ENCODE assay signal across 8 cellular contexts in genomic region chr22:43109921-43110443, GRCh38. TPM values are rescaled to one million over a fixed set of nuclear protein-coding genes. Genes with fewer than 3 reads are reported as not detected.
DNase-seq lines count a peak whose midpoint lies in the region; ATAC-seq and TF ChIP-seq lines count a peak whose summit lies in the region.

No MANE protein-coding gene starts in this region.

- H3K27me3 ChIP-seq in kidney epithelial cell (ENCODE audit: control insufficient read depth, insufficient read depth, low read length) (peaks cover 23% of the 10 kb centered on the region), thyroid gland (no peaks in the 10 kb centered on the region)

- 5 to 10% methylated on average over 19 to 20 of the region's 32 CpGs for WGBS in thyroid gland, 2 donors

- H3K4me3 ChIP-seq in kidney epithelial cell (ENCODE audit: low read depth, low read length) = peak overlapping the region; percentile 45
- peak overlapping the region in 2 of 3 donors; percentile 52 to 55 for H3K4me3 ChIP-seq in thyroid gland (replicated peaks in 1 of 3)

- H3K27me3 Mint-ChIP-seq in activated CD4-positive, alpha-beta T cell treated with anti-CD3 and anti-CD28 coated beads, Interleukin-2, amount 10 ng/mL, durations not matched to agents 24 days and 14 days = peaks cover 31% of the 10 kb centered on the region
- H3K27me3 Mint-ChIP-seq in activated T-helper 1 cell treated with anti-CD3 and anti-CD28 coated beads, Interleukin-12 subunit alpha, Interleukin-12 subunit beta, Interleukin-2, Interleukin-4 antibody, amounts not matched to agents 30 ng/mL and 10 ng/mL and 1 ng/mL, durations not matched to agents 14 hours and 24 hours and 36 hours (ENCODE audit: insufficient read depth) = peaks cover 41% of the 10 kb centered on the region

- no peak for DNase-seq in activated CD4-positive, alpha-beta T cell treated with anti-CD3 and anti-CD28 coated beads, Interleukin-2, amount 10 ng/mL, durations not matched to agents 24 days and 14 days
- DNase-seq in activated CD4-positive, alpha-beta T cell treated with anti-CD3 and anti-CD28 coated beads for 48 hours = no peak
- no peak for DNase-seq in activated T-helper 1 cell treated with anti-CD3 and anti-CD28 coated beads, Interleukin-12 subunit alpha, Interleukin-12 subunit beta, Interleukin-2, Interleukin-4 antibody, amounts not matched to agents 30 ng/mL and 10 ng/mL and 1 ng/mL, durations not matched to agents 14 hours and 24 hours and 36 hours (ENCODE audit: low spot score)
- DNase-seq in kidney epithelial cell (ENCODE audit: low read depth) = no peak
- DNase-seq in thyroid gland = no peak
- DNase-seq in NCI-H510A treated with DMSO at 0.1 percent for 48 hours (lab: John Stamatoyannopoulos, UW) = no peak

- intact Hi-C loops in activated CD4-positive, alpha-beta T cell treated with anti-CD3 and anti-CD28 coated beads, Interleukin-2, amount 10 ng/mL, durations not matched to agents 24 days and 14 days (cut with micrococcal nuclease) = no loop called here
- intact Hi-C loops in activated T-helper 1 cell treated with anti-CD3 and anti-CD28 coated beads, Interleukin-12 subunit alpha, Interleukin-12 subunit beta, Interleukin-2, Interleukin-4 antibody, amounts not matched to agents 30 ng/mL and 10 ng/mL and 1 ng/mL, durations not matched to agents 14 hours and 24 hours and 36 hours (cut with micrococcal nuclease) = loop anchor here (2.0 kb wide), 4 partner anchors 21 to 77 kb away; partner anchors contain the start of genes MCAT, TTLL1 and TTLL12
- intact Hi-C loops in thyroid gland (cut with DNase I) = no loop called here

- no peaks in the 10 kb centered on the region for H3K9me3 Mint-ChIP-seq in activated CD4-positive, alpha-beta T cell treated with anti-CD3 and anti-CD28 coated beads, Interleukin-2, amount 10 ng/mL, durations not matched to agents 24 days and 14 days
- H3K9me3 Mint-ChIP-seq in activated T-helper 1 cell treated with anti-CD3 and anti-CD28 coated beads, Interleukin-12 subunit alpha, Interleukin-12 subunit beta, Interleukin-2, Interleukin-4 antibody, amounts not matched to agents 30 ng/mL and 10 ng/mL and 1 ng/mL, durations not matched to agents 14 hours and 24 hours and 36 hours = no peaks in the 10 kb centered on the region

- H3K9me3 ChIP-seq in thyroid gland = no peaks in the 10 kb centered on the region

- ATAC-seq in HG03045 (IDR thresholded peaks at IDR 0.05; ENCODE audit: unreplicated experiment) (no peak), GM21423 (IDR thresholded peaks at IDR 0.05; ENCODE audit: unreplicated experiment) (no peak)

- no peak overlapping the region for H3K27ac Mint-ChIP-seq in activated CD4-positive, alpha-beta T cell treated with anti-CD3 and anti-CD28 coated beads, Interleukin-2, amount 10 ng/mL, durations not matched to agents 24 days and 14 days
- no peak overlapping the region for H3K27ac Mint-ChIP-seq in activated T-helper 1 cell treated with anti-CD3 and anti-CD28 coated beads, Interleukin-12 subunit alpha, Interleukin-12 subunit beta, Interleukin-2, Interleukin-4 antibody, amounts not matched to agents 30 ng/mL and 10 ng/mL and 1 ng/mL, durations not matched to agents 14 hours and 24 hours and 36 hours

- H3K4me3 Mint-ChIP-seq in activated CD4-positive, alpha-beta T cell treated with anti-CD3 and anti-CD28 coated beads, Interleukin-2, amount 10 ng/mL, durations not matched to agents 24 days and 14 days = peak overlapping the region; percentile 83
- H3K4me3 Mint-ChIP-seq in activated T-helper 1 cell treated with anti-CD3 and anti-CD28 coated beads, Interleukin-12 subunit alpha, Interleukin-12 subunit beta, Interleukin-2, Interleukin-4 antibody, amounts not matched to agents 30 ng/mL and 10 ng/mL and 1 ng/mL, durations not matched to agents 14 hours and 24 hours and 36 hours = peak overlapping the region; percentile 53

- H3K4me1 ChIP-seq in thyroid gland = peaks cover 13 to 22% of the 10 kb centered on the region in 2 donors

- no peaks in the 10 kb centered on the region for H3K36me3 ChIP-seq in kidney epithelial cell (ENCODE audit: control insufficient read depth, insufficient read depth, low read length)
- H3K36me3 ChIP-seq in thyroid gland = no peaks in the 10 kb centered on the region

- TF ChIP-seq CTCF in kidney epithelial cell (IDR thresholded peaks at IDR 0.05; ENCODE audit: insufficient read depth, low read length, poor library complexity, severe bottlenecking) (no peak), thyroid gland (IDR thresholded peaks at IDR 0.05) (no peak)

- no peak for TF ChIP-seq POLR2A in thyroid gland (IDR thresholded peaks at IDR 0.05)

- H3K4me1 Mint-ChIP-seq in activated CD4-positive, alpha-beta T cell treated with anti-CD3 and anti-CD28 coated beads, Interleukin-2, amount 10 ng/mL, durations not matched to agents 24 days and 14 days = peaks cover 4% of the 10 kb centered on the region
- no peaks in the 10 kb centered on the region for H3K4me1 Mint-ChIP-seq in activated T-helper 1 cell treated with anti-CD3 and anti-CD28 coated beads, Interleukin-12 subunit alpha, Interleukin-12 subunit beta, Interleukin-2, Interleukin-4 antibody, amounts not matched to agents 30 ng/mL and 10 ng/mL and 1 ng/mL, durations not matched to agents 14 hours and 24 hours and 36 hours (ENCODE audit: low read depth)

- no peaks in the 10 kb centered on the region for H3K36me3 Mint-ChIP-seq in activated CD4-positive, alpha-beta T cell treated with anti-CD3 and anti-CD28 coated beads, Interleukin-2, amount 10 ng/mL, durations not matched to agents 24 days and 14 days (ENCODE audit: low read depth)
- no peaks in the 10 kb centered on the region for H3K36me3 Mint-ChIP-seq in activated T-helper 1 cell treated with anti-CD3 and anti-CD28 coated beads, Interleukin-12 subunit alpha, Interleukin-12 subunit beta, Interleukin-2, Interleukin-4 antibody, amounts not matched to agents 30 ng/mL and 10 ng/mL and 1 ng/mL, durations not matched to agents 14 hours and 24 hours and 36 hours (ENCODE audit: low read depth)

- no peak overlapping the region for H3K27ac ChIP-seq in thyroid gland

RNA-seq across cellular contexts. Expression of gene BIK, which starts 0.6 kb away (rescaled TPM):
- 1.7 and 2.5 TPM in 2 replicates for total RNA-seq in activated CD4-positive, alpha-beta T cell treated with anti-CD3 and anti-CD28 coated beads, Interleukin-2, amount 10 ng/mL, durations not matched to agents 24 days and 14 days
- 2.3 and 2.5 TPM in 2 replicates for total RNA-seq in activated T-helper 1 cell treated with anti-CD3 and anti-CD28 coated beads, Interleukin-12 subunit alpha, Interleukin-12 subunit beta, Interleukin-2, Interleukin-4 antibody, amounts not matched to agents 30 ng/mL and 10 ng/mL and 1 ng/mL, durations not matched to agents 14 hours and 24 hours and 36 hours
- total RNA-seq in kidney epithelial cell (28.5 and 31.3 TPM in 2 replicates), thyroid gland (10 to 100 TPM in 1 of 4 donors, 1 to 10 TPM in 3; 4.1 to 12.1 (median 5.7) TPM)

RNA-seq across cellular contexts. Expression of gene TTLL1, which starts 20.8 kb away (rescaled TPM):
- 2.6 TPM in 2 replicates for total RNA-seq in activated CD4-positive, alpha-beta T cell treated with anti-CD3 and anti-CD28 coated beads, Interleukin-2, amount 10 ng/mL, durations not matched to agents 24 days and 14 days
- total RNA-seq in activated T-helper 1 cell treated with anti-CD3 and anti-CD28 coated beads, Interleukin-12 subunit alpha, Interleukin-12 subunit beta, Interleukin-2, Interleukin-4 antibody, amounts not matched to agents 30 ng/mL and 10 ng/mL and 1 ng/mL, durations not matched to agents 14 hours and 24 hours and 36 hours = 2.0 TPM in 2 replicates
- total RNA-seq in kidney epithelial cell (13.2 and 14.8 TPM in 2 replicates), thyroid gland (10 to 100 TPM in 1 of 4 donors, 1 to 10 TPM in 3; 4.4 to 11.4 (median 5.8) TPM)

RNA-seq across cellular contexts. Expression of gene MCAT, which starts 33.2 kb away (rescaled TPM):
- 20.9 and 24.3 TPM in 2 replicates for total RNA-seq in activated CD4-positive, alpha-beta T cell treated with anti-CD3 and anti-CD28 coated beads, Interleukin-2, amount 10 ng/mL, durations not matched to agents 24 days and 14 days
- 20.3 and 23.4 TPM in 2 replicates for total RNA-seq in activated T-helper 1 cell treated with anti-CD3 and anti-CD28 coated beads, Interleukin-12 subunit alpha, Interleukin-12 subunit beta, Interleukin-2, Interleukin-4 antibody, amounts not matched to agents 30 ng/mL and 10 ng/mL and 1 ng/mL, durations not matched to agents 14 hours and 24 hours and 36 hours
- 32.8 and 32.9 TPM in 2 replicates for total RNA-seq in kidney epithelial cell
- 10 to 100 TPM; 28.4 to 48.5 (median 38.3) TPM for total RNA-seq in thyroid gland

RNA-seq across cellular contexts. Expression of gene TSPO, which starts 41.4 kb away (rescaled TPM):
- 126 and 138 TPM in 2 replicates for total RNA-seq in activated CD4-positive, alpha-beta T cell treated with anti-CD3 and anti-CD28 coated beads, Interleukin-2, amount 10 ng/mL, durations not matched to agents 24 days and 14 days
- 115 and 121 TPM in 2 replicates for total RNA-seq in activated T-helper 1 cell treated with anti-CD3 and anti-CD28 coated beads, Interleukin-12 subunit alpha, Interleukin-12 subunit beta, Interleukin-2, Interleukin-4 antibody, amounts not matched to agents 30 ng/mL and 10 ng/mL and 1 ng/mL, durations not matched to agents 14 hours and 24 hours and 36 hours
- total RNA-seq in kidney epithelial cell (394 and 515 TPM in 2 replicates), thyroid gland (100 to 1,000 TPM in 3 of 4 donors, 10 to 100 TPM in 1; 87.4 to 234 (median 170) TPM)
